Comparison of ENCODE assay signal across 1 cellular context in the genomic region with DNA sequence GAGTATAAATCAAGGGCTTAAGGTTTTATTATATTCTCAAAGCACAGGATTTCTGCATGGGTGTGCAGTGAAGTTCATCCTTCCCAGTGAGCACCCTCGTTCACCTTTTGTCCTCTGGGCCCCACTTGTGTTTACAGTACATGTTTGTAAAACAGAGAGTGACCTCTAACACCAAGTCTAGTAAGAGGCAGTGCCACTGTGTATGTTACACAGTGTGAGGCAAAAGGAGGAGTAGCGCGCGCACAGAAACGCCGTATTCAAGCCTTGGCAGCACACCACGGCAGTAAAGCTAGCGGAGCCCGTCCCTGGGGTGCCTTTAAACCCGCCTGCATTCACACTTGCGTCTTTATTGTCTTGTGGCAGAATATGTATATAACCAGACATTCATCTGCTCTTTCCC.
TF ChIP-seq lines count a peak whose summit lies in the region.

No MANE protein-coding gene starts in this region.

TF ChIP-seq in HepG2, 621 proteins besides CTCF, POLR2A, EP300 and RAD21 (continued from another document):
- TF ChIP-seq, protein P1, sequence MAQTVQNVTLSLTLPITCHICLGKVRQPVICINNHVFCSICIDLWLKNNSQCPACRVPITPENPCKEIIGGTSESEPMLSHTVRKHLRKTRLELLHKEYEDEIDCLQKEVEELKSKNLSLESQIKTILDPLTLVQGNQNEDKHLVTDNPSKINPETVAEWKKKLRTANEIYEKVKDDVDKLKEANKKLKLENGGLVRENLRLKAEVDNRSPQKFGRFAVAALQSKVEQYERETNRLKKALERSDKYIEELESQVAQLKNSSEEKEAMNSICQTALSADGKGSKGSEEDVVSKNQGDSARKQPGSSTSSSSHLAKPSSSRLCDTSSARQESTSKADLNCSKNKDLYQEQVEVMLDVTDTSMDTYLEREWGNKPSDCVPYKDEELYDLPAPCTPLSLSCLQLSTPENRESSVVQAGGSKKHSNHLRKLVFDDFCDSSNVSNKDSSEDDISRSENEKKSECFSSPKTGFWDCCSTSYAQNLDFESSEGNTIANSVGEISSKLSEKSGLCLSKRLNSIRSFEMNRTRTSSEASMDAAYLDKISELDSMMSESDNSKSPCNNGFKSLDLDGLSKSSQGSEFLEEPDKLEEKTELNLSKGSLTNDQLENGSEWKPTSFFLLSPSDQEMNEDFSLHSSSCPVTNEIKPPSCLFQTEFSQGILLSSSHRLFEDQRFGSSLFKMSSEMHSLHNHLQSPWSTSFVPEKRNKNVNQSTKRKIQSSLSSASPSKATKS (CRISPR knock-in tag; IDR thresholded peaks at IDR 0.05): no peak
- TF ChIP-seq PPARG (CRISPR knock-in tag; conservative IDR thresholded peaks at IDR 0.05): peak; percentile 75
- peak; percentile 62; the same call in 1 of the 2 replicates for TF ChIP-seq FOXK1 (CRISPR knock-in tag; IDR thresholded peaks at IDR 0.05; ENCODE audit: borderline replicate concordance, low read depth)
- TF ChIP-seq, protein P2, sequence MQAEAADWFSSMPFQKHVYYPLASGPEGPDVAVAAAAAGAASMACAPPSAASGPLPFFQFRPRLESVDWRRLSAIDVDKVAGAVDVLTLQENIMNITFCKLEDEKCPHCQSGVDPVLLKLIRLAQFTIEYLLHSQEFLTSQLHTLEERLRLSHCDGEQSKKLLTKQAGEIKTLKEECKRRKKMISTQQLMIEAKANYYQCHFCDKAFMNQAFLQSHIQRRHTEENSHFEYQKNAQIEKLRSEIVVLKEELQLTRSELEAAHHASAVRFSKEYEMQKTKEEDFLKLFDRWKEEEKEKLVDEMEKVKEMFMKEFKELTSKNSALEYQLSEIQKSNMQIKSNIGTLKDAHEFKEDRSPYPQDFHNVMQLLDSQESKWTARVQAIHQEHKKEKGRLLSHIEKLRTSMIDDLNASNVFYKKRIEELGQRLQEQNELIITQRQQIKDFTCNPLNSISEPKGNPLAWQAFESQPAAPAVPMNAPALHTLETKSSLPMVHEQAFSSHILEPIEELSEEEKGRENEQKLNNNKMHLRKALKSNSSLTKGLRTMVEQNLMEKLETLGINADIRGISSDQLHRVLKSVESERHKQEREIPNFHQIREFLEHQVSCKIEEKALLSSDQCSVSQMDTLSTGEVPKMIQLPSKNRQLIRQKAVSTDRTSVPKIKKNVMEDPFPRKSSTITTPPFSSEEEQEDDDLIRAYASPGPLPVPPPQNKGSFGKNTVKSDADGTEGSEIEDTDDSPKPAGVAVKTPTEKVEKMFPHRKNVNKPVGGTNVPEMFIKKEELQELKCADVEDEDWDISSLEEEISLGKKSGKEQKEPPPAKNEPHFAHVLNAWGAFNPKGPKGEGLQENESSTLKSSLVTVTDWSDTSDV (CRISPR knock-in tag; IDR thresholded peaks at IDR 0.05): no peak
- TF ChIP-seq MTF2 (CRISPR knock-in tag; IDR thresholded peaks at IDR 0.05; ENCODE audit: borderline replicate concordance): no peak
- no peak for TF ChIP-seq ZNF790 (CRISPR knock-in tag; IDR thresholded peaks at IDR 0.05; ENCODE audit: borderline replicate concordance)
- TF ChIP-seq, protein P3, sequence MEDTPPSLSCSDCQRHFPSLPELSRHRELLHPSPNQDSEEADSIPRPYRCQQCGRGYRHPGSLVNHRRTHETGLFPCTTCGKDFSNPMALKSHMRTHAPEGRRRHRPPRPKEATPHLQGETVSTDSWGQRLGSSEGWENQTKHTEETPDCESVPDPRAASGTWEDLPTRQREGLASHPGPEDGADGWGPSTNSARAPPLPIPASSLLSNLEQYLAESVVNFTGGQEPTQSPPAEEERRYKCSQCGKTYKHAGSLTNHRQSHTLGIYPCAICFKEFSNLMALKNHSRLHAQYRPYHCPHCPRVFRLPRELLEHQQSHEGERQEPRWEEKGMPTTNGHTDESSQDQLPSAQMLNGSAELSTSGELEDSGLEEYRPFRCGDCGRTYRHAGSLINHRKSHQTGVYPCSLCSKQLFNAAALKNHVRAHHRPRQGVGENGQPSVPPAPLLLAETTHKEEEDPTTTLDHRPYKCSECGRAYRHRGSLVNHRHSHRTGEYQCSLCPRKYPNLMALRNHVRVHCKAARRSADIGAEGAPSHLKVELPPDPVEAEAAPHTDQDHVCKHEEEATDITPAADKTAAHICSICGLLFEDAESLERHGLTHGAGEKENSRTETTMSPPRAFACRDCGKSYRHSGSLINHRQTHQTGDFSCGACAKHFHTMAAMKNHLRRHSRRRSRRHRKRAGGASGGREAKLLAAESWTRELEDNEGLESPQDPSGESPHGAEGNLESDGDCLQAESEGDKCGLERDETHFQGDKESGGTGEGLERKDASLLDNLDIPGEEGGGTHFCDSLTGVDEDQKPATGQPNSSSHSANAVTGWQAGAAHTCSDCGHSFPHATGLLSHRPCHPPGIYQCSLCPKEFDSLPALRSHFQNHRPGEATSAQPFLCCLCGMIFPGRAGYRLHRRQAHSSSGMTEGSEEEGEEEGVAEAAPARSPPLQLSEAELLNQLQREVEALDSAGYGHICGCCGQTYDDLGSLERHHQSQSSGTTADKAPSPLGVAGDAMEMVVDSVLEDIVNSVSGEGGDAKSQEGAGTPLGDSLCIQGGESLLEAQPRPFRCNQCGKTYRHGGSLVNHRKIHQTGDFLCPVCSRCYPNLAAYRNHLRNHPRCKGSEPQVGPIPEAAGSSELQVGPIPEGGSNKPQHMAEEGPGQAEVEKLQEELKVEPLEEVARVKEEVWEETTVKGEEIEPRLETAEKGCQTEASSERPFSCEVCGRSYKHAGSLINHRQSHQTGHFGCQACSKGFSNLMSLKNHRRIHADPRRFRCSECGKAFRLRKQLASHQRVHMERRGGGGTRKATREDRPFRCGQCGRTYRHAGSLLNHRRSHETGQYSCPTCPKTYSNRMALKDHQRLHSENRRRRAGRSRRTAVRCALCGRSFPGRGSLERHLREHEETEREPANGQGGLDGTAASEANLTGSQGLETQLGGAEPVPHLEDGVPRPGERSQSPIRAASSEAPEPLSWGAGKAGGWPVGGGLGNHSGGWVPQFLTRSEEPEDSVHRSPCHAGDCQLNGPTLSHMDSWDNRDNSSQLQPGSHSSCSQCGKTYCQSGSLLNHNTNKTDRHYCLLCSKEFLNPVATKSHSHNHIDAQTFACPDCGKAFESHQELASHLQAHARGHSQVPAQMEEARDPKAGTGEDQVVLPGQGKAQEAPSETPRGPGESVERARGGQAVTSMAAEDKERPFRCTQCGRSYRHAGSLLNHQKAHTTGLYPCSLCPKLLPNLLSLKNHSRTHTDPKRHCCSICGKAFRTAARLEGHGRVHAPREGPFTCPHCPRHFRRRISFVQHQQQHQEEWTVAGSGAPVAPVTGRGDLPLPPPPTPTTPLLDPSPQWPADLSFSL (CRISPR knock-in tag; IDR thresholded peaks at IDR 0.05): no peak
- TF ChIP-seq ZNF468 (CRISPR knock-in tag; IDR thresholded peaks at IDR 0.05): no peak
- TF ChIP-seq, protein P4, sequence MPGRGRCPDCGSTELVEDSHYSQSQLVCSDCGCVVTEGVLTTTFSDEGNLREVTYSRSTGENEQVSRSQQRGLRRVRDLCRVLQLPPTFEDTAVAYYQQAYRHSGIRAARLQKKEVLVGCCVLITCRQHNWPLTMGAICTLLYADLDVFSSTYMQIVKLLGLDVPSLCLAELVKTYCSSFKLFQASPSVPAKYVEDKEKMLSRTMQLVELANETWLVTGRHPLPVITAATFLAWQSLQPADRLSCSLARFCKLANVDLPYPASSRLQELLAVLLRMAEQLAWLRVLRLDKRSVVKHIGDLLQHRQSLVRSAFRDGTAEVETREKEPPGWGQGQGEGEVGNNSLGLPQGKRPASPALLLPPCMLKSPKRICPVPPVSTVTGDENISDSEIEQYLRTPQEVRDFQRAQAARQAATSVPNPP (CRISPR knock-in tag; IDR thresholded peaks at IDR 0.05): no peak
- TF ChIP-seq ETV6 (CRISPR knock-in tag; conservative IDR thresholded peaks at IDR 0.05): no peak
- TF ChIP-seq HDAC2 (CRISPR knock-in tag; IDR thresholded peaks at IDR 0.05): peak; percentile 66; the same call in 1 of the 2 replicates
- TF ChIP-seq, protein P5, sequence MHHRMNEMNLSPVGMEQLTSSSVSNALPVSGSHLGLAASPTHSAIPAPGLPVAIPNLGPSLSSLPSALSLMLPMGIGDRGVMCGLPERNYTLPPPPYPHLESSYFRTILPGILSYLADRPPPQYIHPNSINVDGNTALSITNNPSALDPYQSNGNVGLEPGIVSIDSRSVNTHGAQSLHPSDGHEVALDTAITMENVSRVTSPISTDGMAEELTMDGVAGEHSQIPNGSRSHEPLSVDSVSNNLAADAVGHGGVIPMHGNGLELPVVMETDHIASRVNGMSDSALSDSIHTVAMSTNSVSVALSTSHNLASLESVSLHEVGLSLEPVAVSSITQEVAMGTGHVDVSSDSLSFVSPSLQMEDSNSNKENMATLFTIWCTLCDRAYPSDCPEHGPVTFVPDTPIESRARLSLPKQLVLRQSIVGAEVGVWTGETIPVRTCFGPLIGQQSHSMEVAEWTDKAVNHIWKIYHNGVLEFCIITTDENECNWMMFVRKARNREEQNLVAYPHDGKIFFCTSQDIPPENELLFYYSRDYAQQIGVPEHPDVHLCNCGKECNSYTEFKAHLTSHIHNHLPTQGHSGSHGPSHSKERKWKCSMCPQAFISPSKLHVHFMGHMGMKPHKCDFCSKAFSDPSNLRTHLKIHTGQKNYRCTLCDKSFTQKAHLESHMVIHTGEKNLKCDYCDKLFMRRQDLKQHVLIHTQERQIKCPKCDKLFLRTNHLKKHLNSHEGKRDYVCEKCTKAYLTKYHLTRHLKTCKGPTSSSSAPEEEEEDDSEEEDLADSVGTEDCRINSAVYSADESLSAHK (CRISPR knock-in tag; IDR thresholded peaks at IDR 0.05; ENCODE audit: borderline replicate concordance): no peak
- no peak for TF ChIP-seq ZC3H4 (CRISPR knock-in tag; IDR thresholded peaks at IDR 0.05; ENCODE audit: borderline replicate concordance)
- TF ChIP-seq ZNF3 (CRISPR knock-in tag; IDR thresholded peaks at IDR 0.05): no peak
- TF ChIP-seq THAP11 (CRISPR knock-in tag; IDR thresholded peaks at IDR 0.05): no peak
TF ChIP-seq in HepG2: peak in this region for 57.
